ENCODE assay signal across 1 cellular context in the genomic region with DNA sequence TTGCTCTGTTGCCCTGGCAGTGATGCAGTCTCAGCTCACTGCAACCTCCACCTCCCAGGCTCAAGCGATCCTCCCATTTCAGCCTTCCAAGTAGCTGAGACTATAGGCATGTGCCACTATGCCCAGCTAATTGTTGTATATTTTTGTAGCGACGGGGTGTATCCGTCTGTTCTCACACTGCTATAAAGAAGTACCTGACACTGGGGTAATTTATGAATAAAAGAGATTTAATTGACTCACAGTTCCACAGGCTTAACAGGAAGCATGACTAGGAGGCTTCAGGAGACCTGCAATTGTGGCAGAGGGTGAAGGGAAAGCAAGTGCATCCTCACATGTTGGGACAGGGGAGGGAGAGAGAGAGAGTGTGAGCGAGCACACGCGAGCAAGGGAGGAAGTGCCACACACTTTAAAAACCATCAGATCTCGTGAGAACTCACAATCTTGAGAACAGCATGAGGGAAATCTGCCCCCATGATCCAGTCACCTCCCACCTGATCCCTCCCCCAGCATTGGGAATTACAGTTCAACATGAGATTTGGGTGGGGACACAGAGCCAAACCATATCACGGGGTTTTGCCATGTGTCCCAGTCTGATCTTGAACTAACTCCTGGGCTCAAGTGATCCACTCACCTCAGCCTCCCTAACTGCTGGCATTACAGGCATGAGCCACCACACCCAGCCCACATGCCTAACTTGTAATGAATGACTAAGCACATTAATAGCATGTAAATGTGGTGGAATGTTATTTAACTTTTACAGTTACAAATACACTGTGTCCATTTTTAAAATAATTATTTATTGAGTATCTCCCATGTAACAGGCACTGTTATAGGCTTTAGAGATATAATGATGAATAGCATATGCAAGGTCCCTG.
TF ChIP-seq lines count a peak whose summit lies in the region.

No MANE protein-coding gene starts in this region.

TF ChIP-seq in HCT116, 20 proteins besides CTCF, POLR2A, EP300 and RAD21:
- TF ChIP-seq CEBPB (IDR thresholded peaks at IDR 0.05; ENCODE audit: low read depth): no peak
- no peak for TF ChIP-seq JUND (IDR thresholded peaks at IDR 0.05)
- TF ChIP-seq EGR1 (IDR thresholded peaks at IDR 0.05; ENCODE audit: low read depth): no peak
- TF ChIP-seq CBX3 (IDR thresholded peaks at IDR 0.05; ENCODE audit: low read depth): no peak
- TF ChIP-seq, protein P1, sequence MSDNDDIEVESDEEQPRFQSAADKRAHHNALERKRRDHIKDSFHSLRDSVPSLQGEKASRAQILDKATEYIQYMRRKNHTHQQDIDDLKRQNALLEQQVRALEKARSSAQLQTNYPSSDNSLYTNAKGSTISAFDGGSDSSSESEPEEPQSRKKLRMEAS (IDR thresholded peaks at IDR 0.05): no peak; the same call in 1 of the 2 replicates
- TF ChIP-seq, protein P2, sequence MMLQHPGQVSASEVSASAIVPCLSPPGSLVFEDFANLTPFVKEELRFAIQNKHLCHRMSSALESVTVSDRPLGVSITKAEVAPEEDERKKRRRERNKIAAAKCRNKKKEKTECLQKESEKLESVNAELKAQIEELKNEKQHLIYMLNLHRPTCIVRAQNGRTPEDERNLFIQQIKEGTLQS (IDR thresholded peaks at IDR 0.05): no peak
- TF ChIP-seq, protein P3, sequence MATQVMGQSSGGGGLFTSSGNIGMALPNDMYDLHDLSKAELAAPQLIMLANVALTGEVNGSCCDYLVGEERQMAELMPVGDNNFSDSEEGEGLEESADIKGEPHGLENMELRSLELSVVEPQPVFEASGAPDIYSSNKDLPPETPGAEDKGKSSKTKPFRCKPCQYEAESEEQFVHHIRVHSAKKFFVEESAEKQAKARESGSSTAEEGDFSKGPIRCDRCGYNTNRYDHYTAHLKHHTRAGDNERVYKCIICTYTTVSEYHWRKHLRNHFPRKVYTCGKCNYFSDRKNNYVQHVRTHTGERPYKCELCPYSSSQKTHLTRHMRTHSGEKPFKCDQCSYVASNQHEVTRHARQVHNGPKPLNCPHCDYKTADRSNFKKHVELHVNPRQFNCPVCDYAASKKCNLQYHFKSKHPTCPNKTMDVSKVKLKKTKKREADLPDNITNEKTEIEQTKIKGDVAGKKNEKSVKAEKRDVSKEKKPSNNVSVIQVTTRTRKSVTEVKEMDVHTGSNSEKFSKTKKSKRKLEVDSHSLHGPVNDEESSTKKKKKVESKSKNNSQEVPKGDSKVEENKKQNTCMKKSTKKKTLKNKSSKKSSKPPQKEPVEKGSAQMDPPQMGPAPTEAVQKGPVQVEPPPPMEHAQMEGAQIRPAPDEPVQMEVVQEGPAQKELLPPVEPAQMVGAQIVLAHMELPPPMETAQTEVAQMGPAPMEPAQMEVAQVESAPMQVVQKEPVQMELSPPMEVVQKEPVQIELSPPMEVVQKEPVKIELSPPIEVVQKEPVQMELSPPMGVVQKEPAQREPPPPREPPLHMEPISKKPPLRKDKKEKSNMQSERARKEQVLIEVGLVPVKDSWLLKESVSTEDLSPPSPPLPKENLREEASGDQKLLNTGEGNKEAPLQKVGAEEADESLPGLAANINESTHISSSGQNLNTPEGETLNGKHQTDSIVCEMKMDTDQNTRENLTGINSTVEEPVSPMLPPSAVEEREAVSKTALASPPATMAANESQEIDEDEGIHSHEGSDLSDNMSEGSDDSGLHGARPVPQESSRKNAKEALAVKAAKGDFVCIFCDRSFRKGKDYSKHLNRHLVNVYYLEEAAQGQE (IDR thresholded peaks at IDR 0.05; ENCODE audit: low read depth): no peak
- no peak for TF ChIP-seq ZFX (IDR thresholded peaks at IDR 0.05)
- TF ChIP-seq POLR2AphosphoS5 (IDR thresholded peaks at IDR 0.05; ENCODE audit: low read depth, low read length): no peak
- no peak for TF ChIP-seq TCF7L2 (IDR thresholded peaks at IDR 0.05; ENCODE audit: borderline replicate concordance, extremely low read depth, insufficient read depth, insufficient read length)
- TF ChIP-seq ZNF274 (IDR thresholded peaks at IDR 0.05; ENCODE audit: low read depth, low read length): no peak
- TF ChIP-seq, protein P4, sequence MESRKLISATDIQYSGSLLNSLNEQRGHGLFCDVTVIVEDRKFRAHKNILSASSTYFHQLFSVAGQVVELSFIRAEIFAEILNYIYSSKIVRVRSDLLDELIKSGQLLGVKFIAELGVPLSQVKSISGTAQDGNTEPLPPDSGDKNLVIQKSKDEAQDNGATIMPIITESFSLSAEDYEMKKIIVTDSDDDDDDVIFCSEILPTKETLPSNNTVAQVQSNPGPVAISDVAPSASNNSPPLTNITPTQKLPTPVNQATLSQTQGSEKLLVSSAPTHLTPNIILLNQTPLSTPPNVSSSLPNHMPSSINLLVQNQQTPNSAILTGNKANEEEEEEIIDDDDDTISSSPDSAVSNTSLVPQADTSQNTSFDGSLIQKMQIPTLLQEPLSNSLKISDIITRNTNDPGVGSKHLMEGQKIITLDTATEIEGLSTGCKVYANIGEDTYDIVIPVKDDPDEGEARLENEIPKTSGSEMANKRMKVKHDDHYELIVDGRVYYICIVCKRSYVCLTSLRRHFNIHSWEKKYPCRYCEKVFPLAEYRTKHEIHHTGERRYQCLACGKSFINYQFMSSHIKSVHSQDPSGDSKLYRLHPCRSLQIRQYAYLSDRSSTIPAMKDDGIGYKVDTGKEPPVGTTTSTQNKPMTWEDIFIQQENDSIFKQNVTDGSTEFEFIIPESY (IDR thresholded peaks at IDR 0.05; ENCODE audit: extremely low read depth, insufficient replicate concordance, low read length): no peak
- TF ChIP-seq ELF1 (IDR thresholded peaks at IDR 0.05; ENCODE audit: borderline replicate concordance, low read depth): no peak
- TF ChIP-seq SP1 (IDR thresholded peaks at IDR 0.05; ENCODE audit: low read depth): no peak
- TF ChIP-seq YY1 (IDR thresholded peaks at IDR 0.05; ENCODE audit: extremely low read depth, insufficient replicate concordance, low read depth, low read length): no peak
